ENCODE assay signal across 29 cellular contexts in genomic region chr5:65902104-65902503, GRCh38.
"Had no signal": no experiment of that assay in that cellular context is flagged by ENCODE, and none has a peak within 500 bp of the region (broad histone marks: within the 10 kb centered on the region; RNA-seq: fewer than 3 reads in every experiment).

No MANE protein-coding gene starts in this region.

- DNase-seq: activated CD4-positive, alpha-beta memory T cell treated with anti-CD3 and anti-CD28 coated beads, Interleukin-2, amount 10 ng/mL, durations not matched to agents 7 days and 5 days; activated CD4-positive, alpha-beta T cell treated with anti-CD3 and anti-CD28 coated beads for 1 hour; activated CD4-positive, alpha-beta T cell treated with anti-CD3 and anti-CD28 coated beads for 48 hours; activated CD4-positive, CD25-positive, alpha-beta regulatory T cell; activated CD8-positive, alpha-beta memory T cell treated with anti-CD3 and anti-CD28 coated beads for 24 hours; activated CD8-positive, alpha-beta memory T cell treated with anti-CD3 and anti-CD28 coated beads, Interleukin-2, amount 10 ng/mL, durations not matched to agents 7 days and 5 days; activated CD8-positive, alpha-beta memory T cell treated with anti-CD3 and anti-CD28 coated beads, Interleukin-2, amount 50 U/mL, for 48 hours; activated effector memory CD4-positive, alpha-beta T cell treated with Interleukin-2 at 50 U/mL for 16 hours; activated naive CD4-positive, alpha-beta T cell treated with anti-CD3 and anti-CD28 coated beads, Interleukin-2, amount 10 ng/mL, durations not matched to agents 7 days and 5 days; activated naive CD8-positive, alpha-beta T cell treated with anti-CD3 and anti-CD28 coated beads, Interleukin-2, amount 50 U/mL, for 24 hours; activated T-cell treated with anti-CD3 and anti-CD28 coated beads, Interleukin-2, amount 50 U/mL, for 48 hours; anterior cingulate cortex; caudate nucleus; NCI-H1105; NCI-H1417 treated with DMSO at 0.1 percent for 48 hours; NCI-H1694; NCI-H1930; NCI-H2081 treated with DMSO at 0.1 percent for 48 hours; NCI-H226; NCI-H524 treated with DMSO at 0.1 percent for 48 hours; NK-92 treated with Interleukin-12 subunit alpha and Interleukin-12 subunit beta, amount 100 ng/mL, for 24 hours; PC-9; SW 1271; T-helper 1 cell; T-helper 2 cell; T-helper 9 cell; WERI-Rb-1 had no signal

- H2AFZ ChIP-seq: PC-9 had no signal

- H3K36me3 ChIP-seq: WERI-Rb-1 had no signal

- ATAC-seq: activated CD8-positive, alpha-beta memory T cell treated with anti-CD3 and anti-CD28 coated beads, Interleukin-2, amount 10 ng/mL, durations not matched to agents 7 days and 5 days; activated naive CD8-positive, alpha-beta T cell treated with anti-CD3 and anti-CD28 coated beads, Interleukin-2, amount 50 U/mL, for 24 hours; Right ventricle myocardium inferior had no signal

- H3K4me3 ChIP-seq: PC-9 had no signal

- H3K27ac ChIP-seq: PC-9, RWPE1, WERI-Rb-1 had no signal

- H3K4me2 ChIP-seq: PC-9 had no signal
